ENCODE assay signal across 20 cellular contexts in the genomic region with DNA sequence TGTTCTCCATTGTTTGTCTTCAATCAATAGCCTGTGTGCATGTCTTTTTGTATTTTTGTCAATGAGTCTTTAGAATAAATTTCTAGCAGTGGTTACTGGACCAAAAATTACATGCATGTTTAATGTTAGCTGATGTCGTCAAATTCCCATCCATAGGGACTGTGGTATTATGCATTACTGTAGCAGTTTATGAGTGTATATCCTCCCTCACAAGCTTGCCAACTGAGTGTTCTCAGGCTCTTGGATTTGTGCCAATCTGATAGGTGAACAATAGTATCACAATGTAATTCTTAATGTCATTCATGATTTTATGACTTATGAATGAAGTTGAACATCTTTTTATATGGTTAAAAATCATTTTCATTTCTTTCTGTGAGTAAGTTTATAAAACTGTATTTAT. TPM values are rescaled to one million over a fixed set of nuclear protein-coding genes. Genes with fewer than 3 reads are reported as not detected.
DNase-seq lines count a peak whose midpoint lies in the region; ATAC-seq and TF ChIP-seq lines count a peak whose summit lies in the region.
"Had no signal": no experiment of that assay in that cellular context is flagged by ENCODE, and none has a peak within 500 bp of the region (broad histone marks: within the 10 kb centered on the region; RNA-seq: fewer than 3 reads in every experiment).

No MANE protein-coding gene starts in this region.

- 0 out of 2 replicates have a peak overlapping the region, but pooled peaks have one; percentile 9 for H3K4me2 ChIP-seq in SK-N-SH
- H3K4me2 ChIP-seq: BLaER1 had no signal

- H3K27me3 ChIP-seq in SK-N-SH (ENCODE audit: insufficient read depth) = no peaks in the 10 kb centered on the region
- H3K27me3 ChIP-seq: BLaER1, tibial nerve had no signal

- peak in 1 of 2 experiments; percentile 46; a peak in 2 of 4 replicates for TF ChIP-seq EP300 in SK-N-SH (IDR thresholded peaks at IDR 0.05; ENCODE audit: borderline replicate concordance in 1 of 2, low read depth in 1 of 2, low read length in 1 of 2)

- no peaks in the 10 kb centered on the region for H3K9me2 ChIP-seq in SK-N-SH

- peaks cover 22% of the 10 kb centered on the region for H4K20me1 ChIP-seq in SK-N-SH (ENCODE audit: insufficient read depth)
- H4K20me1 ChIP-seq: BLaER1 had no signal

- H3K79me2 ChIP-seq in SK-N-SH (ENCODE audit: insufficient read depth) = peaks cover 64% of the 10 kb centered on the region

- CTCF ChIA-PET in SK-N-SH (lab: Yijun Ruan, JAX) = no interaction called here

- WGBS in SK-N-SH (ENCODE audit: low lambda C conversion rate) = 17% methylated on average over 1 of the region's 1 CpG

- H3K4me1 ChIP-seq in SK-N-SH (ENCODE audit: control insufficient read depth in 1 of 2, insufficient read depth in 2 of 2, low read depth in 1 of 2, low read length in 1 of 2) = no peaks in the 10 kb centered on the region
- H3K4me1 ChIP-seq: BLaER1 had no signal

- H2AFZ ChIP-seq in SK-N-SH (ENCODE audit: low read depth) = no peak overlapping the region

- ATAC-seq in GM19455 (IDR thresholded peaks at IDR 0.05; ENCODE audit: unreplicated experiment) = no peak
- ATAC-seq: esophagus mucosa had no signal

- no peak overlapping the region for H3K9ac ChIP-seq in SK-N-SH
- H3K9ac ChIP-seq: BLaER1 had no signal

- DNase-seq in EL (peak; percentile 47), LoVo (ENCODE audit: low spot score) (peak; percentile 23), SK-N-SH (peak; percentile 50), glomerular endothelial cell (ENCODE audit: extremely low read depth, low read depth, low spot score) (peak; percentile 70), NCI-H2107 treated with DMSO at 0.1 percent for 48 hours (lab: John Stamatoyannopoulos, UW; ENCODE audit: unreplicated experiment) (no peak), DMS53 (lab: John Stamatoyannopoulos, UW) (no peak), foreskin fibroblast (no peak)
- DNase-seq: activated T-cell treated with anti-CD3 and anti-CD28 coated beads, Interleukin-2, amount 50 U/mL, for 48 hours; NCI-H1092 treated with DMSO at 0.1 percent for 48 hours; NCI-H82; nephron progenitor cell; retina; Right ventricle myocardium superior; stimulated activated CD4-positive, alpha-beta T cell treated with anti-CD3 and anti-CD28 coated beads, Interleukin-2, amount 100 ng/mL, for 24 hours; T1000 had no signal

- H3K9me3 ChIP-seq in SK-N-SH = no peaks in the 10 kb centered on the region
- H3K9me3 ChIP-seq: tibial nerve had no signal

- no peak for TF ChIP-seq RAD21 in SK-N-SH (IDR thresholded peaks at IDR 0.05; ENCODE audit: low read length)

- peaks cover 6% of the 10 kb centered on the region for H3F3A ChIP-seq in SK-N-SH (replicated peaks; ENCODE audit: insufficient read depth)

- no peak for TF ChIP-seq CTCF in SK-N-SH (IDR thresholded peaks at IDR 0.05)
- TF ChIP-seq CTCF in foreskin fibroblast (IDR thresholded peaks at IDR 0.05; ENCODE audit: low read depth, low read length) = no peak

- no peak overlapping the region for H3K4me3 ChIP-seq in SK-N-SH (ENCODE audit: low read depth in 2 of 2, low read length in 1 of 2)
- H3K4me3 ChIP-seq in foreskin fibroblast (ENCODE audit: low read depth in 1 of 2, low read length in 2 of 2) = no peak overlapping the region
- H3K4me3 ChIP-seq: BLaER1, lung, tibial nerve had no signal

- peak overlapping the region in 1 of 2 experiments; percentile 45; a peak in 1 of 4 replicates for H3K27ac ChIP-seq in SK-N-SH (ENCODE audit: low read depth in 2 of 2, low read length in 1 of 2)
- H3K27ac ChIP-seq: BLaER1, tibial nerve had no signal

- H3K36me3 ChIP-seq in SK-N-SH (replicated peaks in 1 of 2; ENCODE audit: control insufficient read depth in 1 of 2, insufficient read depth in 2 of 2, low read length in 1 of 2) = no peaks in the 10 kb centered on the region
- H3K36me3 ChIP-seq: BLaER1 had no signal

- POLR2A ChIA-PET in SK-N-SH (lab: Yijun Ruan, JAX) = no interaction called here

TF ChIP-seq in SK-N-SH, 30 proteins besides CTCF, POLR2A, EP300 and RAD21:
- TF ChIP-seq TEAD4 (IDR thresholded peaks at IDR 0.05; ENCODE audit: borderline replicate concordance, insufficient read depth) (0 out of 2 replicates have a peak, but pooled peaks have one; percentile 32), RFX5 (IDR thresholded peaks at IDR 0.05; ENCODE audit: low read length) (no peak), TAF1 (IDR thresholded peaks at IDR 0.05; ENCODE audit: borderline replicate concordance, low read depth, low read length) (no peak), ELF1 (IDR thresholded peaks at IDR 0.05) (no peak), JUND (IDR thresholded peaks at IDR 0.05) (peak; percentile 78), TCF12 (IDR thresholded peaks at IDR 0.05) (peak; percentile 92), POLR2AphosphoS5 (IDR thresholded peaks at IDR 0.05; ENCODE audit: low read depth, low read length) (peak; percentile 69; the same call in 1 of the 2 replicates), GABPA (IDR thresholded peaks at IDR 0.05; ENCODE audit: low read depth) (no peak), FOSL2 (IDR thresholded peaks at IDR 0.05; ENCODE audit: borderline replicate concordance, low read depth) (peak; percentile 34; the same call in 1 of the 2 replicates), NFIC (IDR thresholded peaks at IDR 0.05; ENCODE audit: borderline replicate concordance) (peak; percentile 98)
- TF ChIP-seq, protein P1, sequence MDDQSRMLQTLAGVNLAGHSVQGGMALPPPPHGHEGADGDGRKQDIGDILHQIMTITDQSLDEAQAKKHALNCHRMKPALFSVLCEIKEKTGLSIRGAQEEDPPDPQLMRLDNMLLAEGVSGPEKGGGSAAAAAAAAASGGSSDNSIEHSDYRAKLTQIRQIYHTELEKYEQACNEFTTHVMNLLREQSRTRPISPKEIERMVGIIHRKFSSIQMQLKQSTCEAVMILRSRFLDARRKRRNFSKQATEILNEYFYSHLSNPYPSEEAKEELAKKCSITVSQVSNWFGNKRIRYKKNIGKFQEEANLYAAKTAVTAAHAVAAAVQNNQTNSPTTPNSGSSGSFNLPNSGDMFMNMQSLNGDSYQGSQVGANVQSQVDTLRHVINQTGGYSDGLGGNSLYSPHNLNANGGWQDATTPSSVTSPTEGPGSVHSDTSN (IDR thresholded peaks at IDR 0.05) = peak; percentile 91

RNA-seq across cellular contexts. Expression of a gene that starts 13.0 kb away (rescaled TPM):
- polyA plus RNA-seq in SK-N-SH (2012; rRNA removed) = 8.2 and 9.9 TPM in 2 replicates
- 13.6 and 18.0 TPM in 2 replicates for polyA plus RNA-seq in SK-N-SH (2012; cell fraction: cytosol; rRNA removed)
- polyA plus RNA-seq in SK-N-SH (2012; cell fraction: nucleus; rRNA removed) = 7.9 and 13.1 TPM in 2 replicates
- 15.9 and 16.2 TPM in 2 replicates for total RNA-seq in glomerular endothelial cell

Comparison
In these comparisons a context has a peak if more than half of its experiments do, and no peak if none do; other contexts are left out.
1. DNase-seq: peak in EL (single experiment), LoVo (single experiment), SK-N-SH (single experiment) and glomerular endothelial cell (single experiment); none in NCI-H2107 treated with DMSO at 0.1 percent for 48 hours (single experiment), DMS53 (single experiment) and foreskin fibroblast (0 of 2).